8 cellular contexts compared by ENCODE assay signal in the genomic region with DNA sequence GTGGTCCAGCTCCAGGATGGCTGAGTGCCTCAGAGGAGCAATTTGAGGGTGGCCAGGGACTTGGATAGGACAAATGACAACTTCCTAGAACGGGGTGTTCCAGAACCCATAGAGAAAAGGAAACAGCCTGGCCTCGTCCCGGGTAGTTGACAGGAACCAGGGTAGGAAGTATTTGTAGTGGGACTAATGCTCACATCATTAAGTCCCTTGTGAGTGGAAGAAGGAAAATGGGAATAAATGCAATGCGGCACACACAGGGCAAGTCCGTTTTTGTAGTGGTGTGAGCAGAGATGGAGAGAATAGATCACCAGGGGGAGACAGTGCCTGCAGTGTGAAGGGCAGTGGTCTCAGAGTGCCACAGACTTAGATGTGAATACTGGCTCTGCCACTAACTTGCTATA. TPM values are rescaled to one million over a fixed set of nuclear protein-coding genes. Genes with fewer than 3 reads are reported as not detected.
A peak's percentile ranks its signal among the peaks of the same experiment; 100 is the strongest.
DNase-seq lines count a peak whose midpoint lies in the region; ATAC-seq and TF ChIP-seq lines count a peak whose summit lies in the region.

No MANE protein-coding gene starts in this region.

- peak overlapping the region; percentile 74 to 92 (median 90) for H3K27ac ChIP-seq in gastrocnemius medialis

- H3K36me3 ChIP-seq in gastrocnemius medialis = no peaks in the 10 kb centered on the region

- TF ChIP-seq CTCF in fibroblast of the aortic adventitia (IDR thresholded peaks at IDR 0.05; ENCODE audit: insufficient read depth, low read length) (peak; percentile 75), gastrocnemius medialis (IDR thresholded peaks at IDR 0.05 in 4 of 5, conservative IDR thresholded peaks at IDR 0.05 in 1 of 5) (peak; percentile 49 to 60 (median 57))

- TF ChIP-seq POLR2A in gastrocnemius medialis (IDR thresholded peaks at IDR 0.05) = peak in 1 of 2 donors; percentile 16

- no peaks in the 10 kb centered on the region for H3K27me3 ChIP-seq in gastrocnemius medialis

- ATAC-seq in gastrocnemius medialis (peak; percentile 31 to 64), GM18502 (IDR thresholded peaks at IDR 0.05; ENCODE audit: poor library complexity, unreplicated experiment) (no peak), HG03571 (IDR thresholded peaks at IDR 0.05; ENCODE audit: unreplicated experiment) (no peak)

- in situ Hi-C loops in gastrocnemius medialis (cut with MboI; ENCODE audit: low sequenced_read_pairs in 4 of 4) = loop anchor here (5.0 to 25.0 kb wide), 4 partner anchors 38 to 573 kb away; no protein-coding TSS in a partner anchor

- H3K4me1 ChIP-seq in gastrocnemius medialis = peaks cover 29 to 35% of the 10 kb centered on the region in 2 donors

- H3K4me3 ChIP-seq in fibroblast of the aortic adventitia (ENCODE audit: low read depth, low read length) (no peak overlapping the region), gastrocnemius medialis (no peak overlapping the region)

- no peaks in the 10 kb centered on the region for H3K9me3 ChIP-seq in gastrocnemius medialis

- DNase-seq in activated naive CD4-positive, alpha-beta T cell treated with Interleukin-2 at 50 U/mL for 16 hours = peak; percentile 15
- DNase-seq in activated naive CD4-positive, alpha-beta T cell (lab: John Stamatoyannopoulos, UW) = no peak
- peak; percentile 61 for DNase-seq in RPMI7951 (ENCODE audit: low read depth)
- DNase-seq in fibroblast of the aortic adventitia (ENCODE audit: low read depth) = peak; percentile 79
- DNase-seq in gastrocnemius medialis = peak; percentile 13 to 43
- DNase-seq in NCI-H1105 (lab: John Stamatoyannopoulos, UW) = no peak

- intact Hi-C loops in gastrocnemius medialis (cut with DNase I; ENCODE audit: low total_unique reads) = no loop called here

RNA-seq across cellular contexts. Expression of gene TIMP4, which starts 19.6 kb away (rescaled TPM):
- total RNA-seq in RPMI7951 (2014; rRNA removed; shearing (Covaris generic)) = 0.10 TPM in 1 of 2 replicates, not detected in the other
- 4.3 and 12.3 TPM in 2 replicates for total RNA-seq in fibroblast of the aortic adventitia (ENCODE audit: low replicate concordance)
- 10 to 100 TPM; 15.9 to 29.7 (median 22.5) TPM for total RNA-seq in gastrocnemius medialis

Comparison
In these comparisons a context has a peak if more than half of its experiments do, and no peak if none do; other contexts are left out.
1. DNase-seq: peak in activated naive CD4-positive, alpha-beta T cell treated with Interleukin-2 at 50 U/mL for 16 hours (single experiment), RPMI7951 (single experiment), fibroblast of the aortic adventitia (single experiment) and gastrocnemius medialis (2 of 2); none in activated naive CD4-positive, alpha-beta T cell (0 of 4) and NCI-H1105 (single experiment).
2. ATAC-seq: peak in gastrocnemius medialis (2 of 2); none in GM18502 (single experiment) and HG03571 (single experiment).